Comparison of ENCODE assay signal across 10 cellular contexts in the genomic region with DNA sequence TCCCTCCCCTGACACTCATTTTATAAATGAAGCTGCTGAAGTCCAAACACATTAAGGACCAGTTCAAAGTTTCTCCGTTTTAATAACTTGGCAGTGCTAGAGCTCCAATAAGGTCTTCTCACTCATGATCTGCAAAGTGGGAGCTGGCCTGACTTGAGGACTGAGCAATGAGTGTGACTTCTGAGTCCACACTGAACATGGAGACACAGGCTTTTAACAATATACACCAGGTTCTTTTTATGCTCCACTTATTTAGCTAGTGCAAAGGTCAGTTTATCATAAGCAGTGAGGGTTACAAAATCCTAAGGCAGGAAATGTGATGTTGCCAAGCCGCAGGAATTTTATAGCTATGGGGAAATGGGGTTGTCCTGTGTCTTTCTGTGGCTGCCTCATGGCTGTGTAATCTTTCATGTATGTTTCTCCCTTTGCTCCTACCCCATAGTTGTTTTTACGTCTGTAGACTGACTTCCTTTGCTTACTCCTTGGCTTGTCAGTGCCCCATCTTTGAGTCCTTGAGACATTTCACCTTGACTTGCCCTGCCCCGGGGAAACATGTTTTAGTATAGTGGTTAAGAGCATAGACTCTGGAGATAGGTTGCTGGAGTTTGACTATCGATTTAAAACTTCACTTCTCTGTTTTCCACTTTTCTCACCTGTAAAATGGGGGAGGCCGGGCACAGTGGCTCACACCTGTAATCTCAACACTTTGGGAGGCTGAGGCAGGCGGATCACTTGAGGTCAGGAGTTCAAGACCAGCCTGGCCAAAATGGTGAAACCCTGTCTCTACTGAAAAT. TPM values are rescaled to one million over a fixed set of nuclear protein-coding genes. Genes with fewer than 3 reads are reported as not detected.
A peak's percentile ranks its signal among the peaks of the same experiment; 100 is the strongest.
DNase-seq lines count a peak whose midpoint lies in the region; ATAC-seq and TF ChIP-seq lines count a peak whose summit lies in the region.
"Had no signal": no experiment of that assay in that cellular context is flagged by ENCODE, and none has a peak within 500 bp of the region (broad histone marks: within the 10 kb centered on the region; RNA-seq: fewer than 3 reads in every experiment).

No MANE protein-coding gene starts in this region.

- H3K36me3 ChIP-seq in SJSA1: no peaks in the 10 kb centered on the region
- H3K36me3 ChIP-seq in skeletal muscle satellite cell (ENCODE audit: insufficient read depth, low read length): no peaks in the 10 kb centered on the region
- H3K36me3 ChIP-seq: neutrophil had no signal

- H3K9ac ChIP-seq in skeletal muscle satellite cell (ENCODE audit: low read depth, low read length): peak overlapping the region; percentile 29

- H3K27ac ChIP-seq in SJSA1: peak overlapping the region; percentile 75
- H3K27ac ChIP-seq: neutrophil had no signal

- no peak for TF ChIP-seq CTCF in fibroblast of the aortic adventitia (IDR thresholded peaks at IDR 0.05; ENCODE audit: insufficient read depth, low read length)

- H3K9me3 ChIP-seq in SJSA1 (replicated peaks) (no peaks in the 10 kb centered on the region), skeletal muscle satellite cell (replicated peaks; ENCODE audit: low read length) (no peaks in the 10 kb centered on the region)
- H3K9me3 ChIP-seq: neutrophil had no signal

- DNase-seq in HCEC 1CT: peak; percentile 98
- DNase-seq in SJSA1 (ENCODE audit: low read depth in 1 of 2, low spot score in 2 of 2): peak; percentile 70 to 89
- DNase-seq in fibroblast of the aortic adventitia (ENCODE audit: low read depth): peak; percentile 94
- DNase-seq in NCI-H2107 treated with DMSO at 0.1 percent for 48 hours (lab: John Stamatoyannopoulos, UW; ENCODE audit: unreplicated experiment): no peak
- DNase-seq: T-cell had no signal

- ATAC-seq in GM21619 (IDR thresholded peaks at IDR 0.05; ENCODE audit: unreplicated experiment) (no peak), HG03135 (IDR thresholded peaks at IDR 0.05; ENCODE audit: unreplicated experiment) (no peak), GM18861 (IDR thresholded peaks at IDR 0.05; ENCODE audit: unreplicated experiment) (no peak)
- ATAC-seq: T-cell had no signal

- peak overlapping the region; percentile 45 for H3K4me2 ChIP-seq in skeletal muscle satellite cell (ENCODE audit: low read length)

- peaks cover 30% of the 10 kb centered on the region for H3K4me1 ChIP-seq in SJSA1 (replicated peaks)
- peaks cover 41% of the 10 kb centered on the region for H3K4me1 ChIP-seq in skeletal muscle satellite cell (ENCODE audit: control insufficient read depth, insufficient read depth, low read length)

- H3K27me3 ChIP-seq in SJSA1 (replicated peaks): no peaks in the 10 kb centered on the region
- no peaks in the 10 kb centered on the region for H3K27me3 ChIP-seq in skeletal muscle satellite cell (ENCODE audit: control insufficient read depth, insufficient read depth, low read length)
- H3K27me3 ChIP-seq: neutrophil had no signal

- H3K4me3 ChIP-seq in SJSA1 (no peak overlapping the region), fibroblast of the aortic adventitia (ENCODE audit: low read depth, low read length) (no peak overlapping the region), skeletal muscle satellite cell (ENCODE audit: low read length) (no peak overlapping the region)

RNA-seq across cellular contexts. Expression of a gene that starts 12.2 kb away (rescaled TPM):
- 46.9 and 51.2 TPM in 2 replicates for total RNA-seq in SJSA1 (2014; rRNA removed; shearing (Covaris generic))
- 1.1 and 19.5 TPM in 2 replicates for total RNA-seq in fibroblast of the aortic adventitia (ENCODE audit: low replicate concordance)
- total RNA-seq in skeletal muscle satellite cell (2012; rRNA removed): 86.3 and 96.6 TPM in 2 replicates
